Comparison of ENCODE assay signal across 20 cellular contexts in genomic region chr12:51403744-51404143, GRCh38. TPM values are rescaled to one million over a fixed set of nuclear protein-coding genes. Genes with fewer than 3 reads are reported as not detected.
A peak's percentile ranks its signal among the peaks of the same experiment; 100 is the strongest.
DNase-seq lines count a peak whose midpoint lies in the region; ATAC-seq and TF ChIP-seq lines count a peak whose summit lies in the region.
"Had no signal": no experiment of that assay in that cellular context is flagged by ENCODE, and none has a peak within 500 bp of the region (broad histone marks: within the 10 kb centered on the region; RNA-seq: fewer than 3 reads in every experiment).

No MANE protein-coding gene starts in this region.

- peaks cover 2 to 7% (median 2%) of the 10 kb centered on the region in 3 donors for H3K27me3 Mint-ChIP-seq in CD14-positive monocyte (ENCODE audit: low read depth in 3 of 3)
- H3K27me3 Mint-ChIP-seq in dendritic cell treated with granulocyte-macrophage colony-stimulating factor and Interleukin-4, amounts not matched to agents 40 ng/mL and 50 ng/mL, for 4 days: no peaks in the 10 kb centered on the region
- peaks cover 0 to 18% (median 0%) of the 10 kb centered on the region in 5 donors for H3K27me3 Mint-ChIP-seq in naive thymus-derived CD4-positive, alpha-beta T cell

- H3K27me3 ChIP-seq in naive thymus-derived CD4-positive, alpha-beta T cell (ENCODE audit: control insufficient read depth in 2 of 2, insufficient read depth in 2 of 2, low read length in 2 of 2): no peaks in the 10 kb centered on the region
- H3K27me3 ChIP-seq: neural progenitor cell had no signal

- H3K36me3 Mint-ChIP-seq in CD14-positive monocyte: peaks cover 0 to 11% of the 10 kb centered on the region in 2 donors
- no peaks in the 10 kb centered on the region for H3K36me3 Mint-ChIP-seq in dendritic cell treated with granulocyte-macrophage colony-stimulating factor and Interleukin-4, amounts not matched to agents 40 ng/mL and 50 ng/mL, for 4 days (ENCODE audit: low read depth)
- H3K36me3 Mint-ChIP-seq in naive thymus-derived CD4-positive, alpha-beta T cell: no peaks in the 10 kb centered on the region
- H3K36me3 Mint-ChIP-seq: neural progenitor cell had no signal

- intact Hi-C loops in CD14-positive monocyte (cut with micrococcal nuclease): no loop called here
- intact Hi-C loops in dendritic cell treated with granulocyte-macrophage colony-stimulating factor and Interleukin-4, amounts not matched to agents 40 ng/mL and 50 ng/mL, for 4 days (cut with micrococcal nuclease): no loop called here
- intact Hi-C loops in naive thymus-derived CD4-positive, alpha-beta T cell (cut with micrococcal nuclease): no loop called here

- no peak for TF ChIP-seq CTCF in CD14-positive monocyte (IDR thresholded peaks at IDR 0.05)

- peaks cover 21% of the 10 kb centered on the region for H3K4me1 Mint-ChIP-seq in CD14-positive monocyte
- H3K4me1 Mint-ChIP-seq in dendritic cell treated with granulocyte-macrophage colony-stimulating factor and Interleukin-4, amounts not matched to agents 40 ng/mL and 50 ng/mL, for 4 days (ENCODE audit: low read depth): peaks cover 20% of the 10 kb centered on the region
- H3K4me1 Mint-ChIP-seq in naive thymus-derived CD4-positive, alpha-beta T cell: peaks cover 3 to 13% (median 7%) of the 10 kb centered on the region in 7 donors
- H3K4me1 Mint-ChIP-seq: immature natural killer cell, neural progenitor cell had no signal

- peak; percentile 92 for ATAC-seq in naive thymus-derived CD4-positive, alpha-beta T cell
- no peak for ATAC-seq in GM18519 (IDR thresholded peaks at IDR 0.05; ENCODE audit: low FRiP score, unreplicated experiment)

- no peaks in the 10 kb centered on the region for H3K36me3 ChIP-seq in naive thymus-derived CD4-positive, alpha-beta T cell (ENCODE audit: control insufficient read depth in 2 of 3, insufficient read depth in 3 of 3, low read length in 3 of 3)
- H3K36me3 ChIP-seq: neural progenitor cell had no signal

- H3K4me3 ChIP-seq in naive thymus-derived CD4-positive, alpha-beta T cell (ENCODE audit: low read length): no peak overlapping the region
- H3K4me3 ChIP-seq: neural progenitor cell had no signal

- DNase-seq in CD14-positive monocyte (ENCODE audit: low spot score) (peak; percentile 82), MV-4-11 (lab: John Stamatoyannopoulos, UW) (peak; percentile 97), NCI-H1436 treated with DMSO at 0.1 percent for 48 hours (lab: John Stamatoyannopoulos, UW) (no peak), DMS153 treated with DMSO at 0.1 percent for 48 hours (lab: John Stamatoyannopoulos, UW; ENCODE audit: unreplicated experiment) (no peak), DMS79 treated with DMSO at 0.1 percent for 48 hours (lab: John Stamatoyannopoulos, UW) (no peak)
- DNase-seq in naive thymus-derived CD4-positive, alpha-beta T cell: no peak
- DNase-seq: activated naive CD4-positive, alpha-beta T cell treated with Interleukin-2 at 50 U/mL for 16 hours; effector CD8-positive, alpha-beta T cell; glutamatergic neuron; immature natural killer cell; NCI-H748 treated with DMSO at 0.1 percent for 48 hours; stimulated activated naive CD4-positive, alpha-beta T cell; SW 1271 had no signal

- POLR2A ChIA-PET in naive thymus-derived CD4-positive, alpha-beta T cell (lab: Charles Lee): no interaction called here

- CTCF ChIA-PET in naive thymus-derived CD4-positive, alpha-beta T cell (lab: Charles Lee): no interaction called here

- peak overlapping the region; percentile 82 to 93 (median 91) for H3K27ac Mint-ChIP-seq in CD14-positive monocyte
- peak overlapping the region; percentile 79 for H3K27ac Mint-ChIP-seq in dendritic cell treated with granulocyte-macrophage colony-stimulating factor and Interleukin-4, amounts not matched to agents 40 ng/mL and 50 ng/mL, for 4 days
- H3K27ac Mint-ChIP-seq in naive thymus-derived CD4-positive, alpha-beta T cell: no peak overlapping the region
- H3K27ac Mint-ChIP-seq: neural progenitor cell had no signal

- H3K9me3 Mint-ChIP-seq in CD14-positive monocyte: no peaks in the 10 kb centered on the region
- no peaks in the 10 kb centered on the region for H3K9me3 Mint-ChIP-seq in dendritic cell treated with granulocyte-macrophage colony-stimulating factor and Interleukin-4, amounts not matched to agents 40 ng/mL and 50 ng/mL, for 4 days
- H3K9me3 Mint-ChIP-seq in naive thymus-derived CD4-positive, alpha-beta T cell: no peaks in the 10 kb centered on the region
- H3K9me3 Mint-ChIP-seq: neural progenitor cell had no signal

- H3K27ac ChIP-seq in naive thymus-derived CD4-positive, alpha-beta T cell (ENCODE audit: low read depth, low read length): no peak overlapping the region
- H3K27ac ChIP-seq: KMS-11, neural progenitor cell had no signal

- H3K9me3 ChIP-seq in naive thymus-derived CD4-positive, alpha-beta T cell (ENCODE audit: control insufficient read depth in 2 of 3, low read length in 3 of 3): no peaks in the 10 kb centered on the region

- peaks cover 0 to 3% of the 10 kb centered on the region in 2 donors for H3K4me1 ChIP-seq in naive thymus-derived CD4-positive, alpha-beta T cell (ENCODE audit: control insufficient read depth in 2 of 2, insufficient read depth in 2 of 2, low read length in 2 of 2)
- H3K4me1 ChIP-seq: neural progenitor cell had no signal

- H3K4me3 Mint-ChIP-seq in CD14-positive monocyte: peak overlapping the region; percentile 46 to 81
- H3K4me3 Mint-ChIP-seq in dendritic cell treated with granulocyte-macrophage colony-stimulating factor and Interleukin-4, amounts not matched to agents 40 ng/mL and 50 ng/mL, for 4 days: peak overlapping the region; percentile 46
- H3K4me3 Mint-ChIP-seq in naive thymus-derived CD4-positive, alpha-beta T cell: no peak overlapping the region
- H3K4me3 Mint-ChIP-seq: immature natural killer cell, neural progenitor cell had no signal

RNA-seq across cellular contexts. Expression of gene GALNT6, which starts 12.5 kb away (rescaled TPM):
- 10 to 100 TPM in 1 of 2 donors, 1 to 10 TPM in 1; 3.2 to 10.4 TPM for polyA plus RNA-seq in CD14-positive monocyte
- total RNA-seq in naive thymus-derived CD4-positive, alpha-beta T cell: 10 to 100 TPM in 3 of 5 experiments, 1 to 10 TPM in 2; 2.5 to 19.5 (median 13.4) TPM
- 10 to 100 TPM in 1 of 2 donors, 1 to 10 TPM in 1; 6.2 to 14.0 TPM for polyA plus RNA-seq in naive thymus-derived CD4-positive, alpha-beta T cell

RNA-seq across cellular contexts. Expression of gene SLC4A8, which starts 20.9 kb away (rescaled TPM):
- 1 to 10 TPM; 1.9 to 2.3 TPM for polyA plus RNA-seq in CD14-positive monocyte
- total RNA-seq in naive thymus-derived CD4-positive, alpha-beta T cell: 1 to 10 TPM in 4 of 5 experiments, under 1 TPM in 1; 0.97 to 8.4 (median 3.4) TPM
- under 1 TPM; 0.13 to 0.34 TPM for polyA plus RNA-seq in naive thymus-derived CD4-positive, alpha-beta T cell

RNA-seq across cellular contexts. Expression of gene CELA1, which starts 57.3 kb away (rescaled TPM):
- polyA plus RNA-seq in CD14-positive monocyte: 1 to 10 TPM in 1 of 2 donors, under 1 TPM in 1; 0.67 to 3.0 TPM
- 1 to 10 TPM in 4 of 5 experiments, not detected in 1; 1.1 to 2.1 (median 1.4) TPM for total RNA-seq in naive thymus-derived CD4-positive, alpha-beta T cell
- polyA plus RNA-seq in naive thymus-derived CD4-positive, alpha-beta T cell: 1 to 10 TPM; 3.8 to 9.2 TPM
- total RNA-seq: Daoy, mesenteric fat pad, ureter had no signal

Comparison
In these comparisons a context has a peak if more than half of its experiments do, and no peak if none do; other contexts are left out.
1. DNase-seq: peak in CD14-positive monocyte (single experiment) and MV-4-11 (single experiment); none in naive thymus-derived CD4-positive, alpha-beta T cell (0 of 9), NCI-H1436 treated with DMSO at 0.1 percent for 48 hours (single experiment), DMS153 treated with DMSO at 0.1 percent for 48 hours (single experiment) and DMS79 treated with DMSO at 0.1 percent for 48 hours (single experiment).
2. H3K27ac Mint-ChIP-seq: peak in CD14-positive monocyte (7 of 7) and dendritic cell treated with granulocyte-macrophage colony-stimulating factor and Interleukin-4, amounts not matched to agents 40 ng/mL and 50 ng/mL, for 4 days (single experiment); none in naive thymus-derived CD4-positive, alpha-beta T cell (0 of 9).
3. H3K4me3 Mint-ChIP-seq: peak in CD14-positive monocyte (2 of 2) and dendritic cell treated with granulocyte-macrophage colony-stimulating factor and Interleukin-4, amounts not matched to agents 40 ng/mL and 50 ng/mL, for 4 days (single experiment); none in naive thymus-derived CD4-positive, alpha-beta T cell (0 of 10).